Comparison of ENCODE assay signal across 1 cellular context in genomic region chr3:49021213-49021812, GRCh38.
TF ChIP-seq lines count a peak whose summit lies in the region.

No MANE protein-coding gene starts in this region.

TF ChIP-seq in K562, 482 proteins besides CTCF, POLR2A, EP300 and RAD21 (continued from another document and continues in another):
- TF ChIP-seq MYC (IDR thresholded peaks at IDR 0.05; ENCODE audit: low read depth, low read length) (peak; percentile 88), MYC (CRISPR knock-in tag; IDR thresholded peaks at IDR 0.05; ENCODE audit: borderline replicate concordance, low read depth) (peak; percentile 76; the same call in 1 of the 2 replicates), POLR2AphosphoS5 (IDR thresholded peaks at IDR 0.05; ENCODE audit: control insufficient read depth, insufficient read depth, low read depth, low read length) (peak; percentile 98), PHF20 (IDR thresholded peaks at IDR 0.05; ENCODE audit: partially characterized antibody) (peak; percentile 61), ZNF197 (CRISPR knock-in tag; IDR thresholded peaks at IDR 0.05; ENCODE audit: low read depth) (no peak), ARID2 (IDR thresholded peaks at IDR 0.05) (no peak), ZNF384 (IDR thresholded peaks at IDR 0.05; ENCODE audit: low read depth, low read length) (peak; percentile 10; the same call in 1 of the 2 replicates), CBX3 (IDR thresholded peaks at IDR 0.05; ENCODE audit: borderline replicate concordance in 1 of 2, low read length in 2 of 2) (no peak), CTBP1 (IDR thresholded peaks at IDR 0.05; ENCODE audit: borderline replicate concordance) (0 out of 2 replicates have a peak, but pooled peaks have one; percentile 62), ZNF589 (CRISPR knock-in tag; IDR thresholded peaks at IDR 0.05; ENCODE audit: low read depth) (no peak; the same call in 1 of the 2 replicates), CCAR2 (IDR thresholded peaks at IDR 0.05; ENCODE audit: low read depth, low read length) (no peak), PML (IDR thresholded peaks at IDR 0.05; ENCODE audit: low read length) (peak; percentile 92), CREB5 (CRISPR knock-in tag; IDR thresholded peaks at IDR 0.05) (no peak), TRIM24 (IDR thresholded peaks at IDR 0.05) (no peak), U2AF1 (optimal IDR thresholded peaks at IDR 0.05; ENCODE audit: low read depth, low read length) (no peak), HDAC3 (IDR thresholded peaks at IDR 0.05; ENCODE audit: borderline replicate concordance, partially characterized antibody) (no peak), FOXO4 (CRISPR knock-in tag; IDR thresholded peaks at IDR 0.05) (no peak), RNF2 (IDR thresholded peaks at IDR 0.05) (peak; percentile 45), SRSF1 (IDR thresholded peaks at IDR 0.05; ENCODE audit: low read depth, low read length) (no peak), ATF4 (CRISPR knock-in tag; IDR thresholded peaks at IDR 0.05) (0 out of 2 replicates have a peak, but pooled peaks have one; percentile 8), SMAD1 (IDR thresholded peaks at IDR 0.05; ENCODE audit: low read depth, low read length, partially characterized antibody) (peak; percentile 91), CHAMP1 (IDR thresholded peaks at IDR 0.05) (no peak), FOXJ3 (CRISPR knock-in tag; IDR thresholded peaks at IDR 0.05) (no peak), ELF2 (CRISPR knock-in tag; IDR thresholded peaks at IDR 0.05) (0 out of 2 replicates have a peak, but pooled peaks have one; percentile 37), NONO (IDR thresholded peaks at IDR 0.05; ENCODE audit: low read depth in 2 of 2, low read length in 1 of 2) (peak in 1 of 2 experiments; percentile 76; a peak in 2 of 4 replicates), CLOCK (CRISPR knock-in tag; IDR thresholded peaks at IDR 0.05; ENCODE audit: borderline replicate concordance) (no peak), THAP12 (CRISPR knock-in tag; IDR thresholded peaks at IDR 0.05) (peak; percentile 89; the same call in 1 of the 2 replicates), UBTF (IDR thresholded peaks at IDR 0.05; ENCODE audit: borderline replicate concordance in 1 of 2, low read depth in 2 of 2, low read length in 2 of 2) (peak in 1 of 2 experiments; percentile 67; a peak in 2 of 4 replicates), FOS (IDR thresholded peaks at IDR 0.05; ENCODE audit: extremely low read depth, insufficient read length) (no peak), ERF (CRISPR knock-in tag; IDR thresholded peaks at IDR 0.05) (peak; percentile 68; the same call in 1 of the 2 replicates), LCOR (CRISPR knock-in tag; IDR thresholded peaks at IDR 0.05) (peak; percentile 43; the same call in 1 of the 2 replicates), CXXC5 (CRISPR knock-in tag; IDR thresholded peaks at IDR 0.05) (peak; percentile 68), KDM5B (IDR thresholded peaks at IDR 0.05; ENCODE audit: insufficient replicate concordance, low read depth, low read length) (peak; percentile 99), POLR2H (tag; IDR thresholded peaks at IDR 0.05; ENCODE audit: low read depth) (peak; percentile 98), TSHZ1 (CRISPR knock-in tag; IDR thresholded peaks at IDR 0.05) (no peak), ZNF24 (IDR thresholded peaks at IDR 0.05) (no peak), ATF6 (CRISPR knock-in tag; IDR thresholded peaks at IDR 0.05) (peak; percentile 5; the same call in 1 of the 2 replicates), PURB (CRISPR knock-in tag; IDR thresholded peaks at IDR 0.05; ENCODE audit: low read depth) (no peak)
